17 cellular contexts compared by ENCODE assay signal in genomic region chr3:141020139-141020940, GRCh38. TPM values are rescaled to one million over a fixed set of nuclear protein-coding genes. Genes with fewer than 3 reads are reported as not detected.
A peak's percentile ranks its signal among the peaks of the same experiment; 100 is the strongest.
DNase-seq lines count a peak whose midpoint lies in the region; ATAC-seq and TF ChIP-seq lines count a peak whose summit lies in the region.
"Had no signal": no experiment of that assay in that cellular context is flagged by ENCODE, and none has a peak within 500 bp of the region (broad histone marks: within the 10 kb centered on the region; RNA-seq: fewer than 3 reads in every experiment).

No MANE protein-coding gene starts in this region.

- H3K4me3 ChIP-seq in NB4 (ENCODE audit: low read depth, low read length), result no peak overlapping the region
- H3K4me3 ChIP-seq in hepatocyte, result no peak overlapping the region
- H3K4me3 ChIP-seq: SK-N-MC had no signal

- POLR2A ChIA-PET in activated CD8-positive, alpha-beta T cell treated with anti-CD3 and anti-CD28 coated beads for 36 hours (lab: Charles Lee), result no interaction called here
- POLR2A ChIA-PET in activated CD8-positive, alpha-beta T cell treated with anti-CD3 and anti-CD28 coated beads, Interleukin-2, amount 10 ng/mL, durations not matched to agents 7 days and 5 days (lab: Charles Lee), result no interaction called here

- peak; percentile 88 for ATAC-seq in activated CD8-positive, alpha-beta T cell treated with anti-CD3 and anti-CD28 coated beads for 36 hours
- no peak for ATAC-seq in activated CD8-positive, alpha-beta T cell treated with anti-CD3 and anti-CD28 coated beads, Interleukin-2, amount 10 ng/mL, durations not matched to agents 7 days and 5 days
- ATAC-seq in central memory CD8-positive, alpha-beta T cell (replicated peaks; ENCODE audit: extremely low read depth, poor library complexity, severe bottlenecking), result no peak
- no peak for ATAC-seq in stimulated activated memory B cell treated with anti-CD40 and anti-IgM and Interleukin-4, amounts not matched to agents 10 μg/mL and 1 μg/mL and 100 μg/mL, for 72 hours

- H3K36me3 Mint-ChIP-seq in activated CD8-positive, alpha-beta T cell treated with anti-CD3 and anti-CD28 coated beads for 36 hours (ENCODE audit: low read depth), result no peaks in the 10 kb centered on the region
- peaks cover 3% of the 10 kb centered on the region for H3K36me3 Mint-ChIP-seq in activated CD8-positive, alpha-beta T cell treated with anti-CD3 and anti-CD28 coated beads, Interleukin-2, amount 10 ng/mL, durations not matched to agents 7 days and 5 days (ENCODE audit: low read depth)
- H3K36me3 Mint-ChIP-seq in central memory CD8-positive, alpha-beta T cell (ENCODE audit: insufficient read depth), result peaks cover 5% of the 10 kb centered on the region
- H3K36me3 Mint-ChIP-seq in stimulated activated memory B cell treated with anti-CD40 and anti-IgM and Interleukin-4, amounts not matched to agents 10 μg/mL and 1 μg/mL and 100 μg/mL, for 72 hours, result no peaks in the 10 kb centered on the region

- H3K27me3 Mint-ChIP-seq in activated CD8-positive, alpha-beta T cell treated with anti-CD3 and anti-CD28 coated beads for 36 hours, result no peaks in the 10 kb centered on the region
- peaks cover 19% of the 10 kb centered on the region for H3K27me3 Mint-ChIP-seq in activated CD8-positive, alpha-beta T cell treated with anti-CD3 and anti-CD28 coated beads, Interleukin-2, amount 10 ng/mL, durations not matched to agents 7 days and 5 days (ENCODE audit: low read depth)
- no peaks in the 10 kb centered on the region for H3K27me3 Mint-ChIP-seq in central memory CD8-positive, alpha-beta T cell
- peaks cover 8% of the 10 kb centered on the region for H3K27me3 Mint-ChIP-seq in stimulated activated memory B cell treated with anti-CD40 and anti-IgM and Interleukin-4, amounts not matched to agents 10 μg/mL and 1 μg/mL and 100 μg/mL, for 72 hours

- no peaks in the 10 kb centered on the region for H3K36me3 ChIP-seq in hepatocyte (replicated peaks; ENCODE audit: insufficient read depth, low read depth)

- no peak for TF ChIP-seq CTCF in activated CD8-positive, alpha-beta T cell treated with anti-CD3 and anti-CD28 coated beads for 36 hours (IDR thresholded peaks at IDR 0.05)
- TF ChIP-seq CTCF in NB4 (IDR thresholded peaks at IDR 0.05; ENCODE audit: low read depth, low read length) (no peak), hepatocyte (IDR thresholded peaks at IDR 0.05; ENCODE audit: poor library complexity) (no peak)

- peak overlapping the region; percentile 56 for H3K27ac Mint-ChIP-seq in activated CD8-positive, alpha-beta T cell treated with anti-CD3 and anti-CD28 coated beads for 36 hours
- H3K27ac Mint-ChIP-seq in activated CD8-positive, alpha-beta T cell treated with anti-CD3 and anti-CD28 coated beads, Interleukin-2, amount 10 ng/mL, durations not matched to agents 7 days and 5 days, result no peak overlapping the region
- peak overlapping the region; percentile 22 for H3K27ac Mint-ChIP-seq in central memory CD8-positive, alpha-beta T cell (ENCODE audit: low read depth)
- no peak overlapping the region for H3K27ac Mint-ChIP-seq in stimulated activated memory B cell treated with anti-CD40 and anti-IgM and Interleukin-4, amounts not matched to agents 10 μg/mL and 1 μg/mL and 100 μg/mL, for 72 hours

- CTCF ChIA-PET in activated CD8-positive, alpha-beta T cell treated with anti-CD3 and anti-CD28 coated beads for 36 hours (lab: Charles Lee), result interaction anchor here (0.9 to 1.8 kb wide), 2 partner anchors 14 to 171 kb away, joined by 3 read pairs; no protein-coding TSS in a partner anchor
- CTCF ChIA-PET in activated CD8-positive, alpha-beta T cell treated with anti-CD3 and anti-CD28 coated beads, Interleukin-2, amount 10 ng/mL, durations not matched to agents 7 days and 5 days (lab: Charles Lee), result interaction anchor here (1.3 kb wide), 2 partner anchors 8 to 10 kb away, joined by 3 read pairs; no protein-coding TSS in a partner anchor

- H3K4me2 ChIP-seq in hepatocyte, result no peak overlapping the region

- H2AFZ ChIP-seq in hepatocyte, result no peak overlapping the region

- H3K9me3 Mint-ChIP-seq in activated CD8-positive, alpha-beta T cell treated with anti-CD3 and anti-CD28 coated beads for 36 hours, result peaks cover 2% of the 10 kb centered on the region
- peaks cover 5% of the 10 kb centered on the region for H3K9me3 Mint-ChIP-seq in activated CD8-positive, alpha-beta T cell treated with anti-CD3 and anti-CD28 coated beads, Interleukin-2, amount 10 ng/mL, durations not matched to agents 7 days and 5 days (ENCODE audit: insufficient read depth)
- no peaks in the 10 kb centered on the region for H3K9me3 Mint-ChIP-seq in central memory CD8-positive, alpha-beta T cell
- H3K9me3 Mint-ChIP-seq in stimulated activated memory B cell treated with anti-CD40 and anti-IgM and Interleukin-4, amounts not matched to agents 10 μg/mL and 1 μg/mL and 100 μg/mL, for 72 hours, result peaks cover 4% of the 10 kb centered on the region

- no peaks in the 10 kb centered on the region for H3K9me3 ChIP-seq in hepatocyte (ENCODE audit: low read depth)

- WGBS in hepatocyte (ENCODE audit: low lambda C conversion rate, missing lambda C conversion rate), result 79% methylated on average over 6 of the region's 6 CpGs

- no peaks in the 10 kb centered on the region for H3K79me2 ChIP-seq in hepatocyte

- intact Hi-C loops in activated CD8-positive, alpha-beta T cell treated with anti-CD3 and anti-CD28 coated beads for 36 hours (cut with micrococcal nuclease), result no loop called here

- DNase-seq in activated CD8-positive, alpha-beta T cell treated with anti-CD3 and anti-CD28 coated beads for 36 hours, result peak; percentile 65
- DNase-seq in activated CD8-positive, alpha-beta T cell treated with anti-CD3 and anti-CD28 coated beads, Interleukin-2, amount 10 ng/mL, durations not matched to agents 7 days and 5 days, result no peak
- DNase-seq in NB4 (ENCODE audit: low read depth) (peak; percentile 11), NCI-H1436 treated with DMSO at 0.1 percent for 48 hours (lab: John Stamatoyannopoulos, UW) (no peak), hepatocyte (ENCODE audit: low spot score) (no peak)
- no peak for DNase-seq in central memory CD8-positive, alpha-beta T cell (ENCODE audit: low spot score in 2 of 2)
- peak; percentile 34 for DNase-seq in stimulated activated CD8-positive, alpha-beta memory T cell treated with anti-CD3 and anti-CD28 coated beads, Interleukin-4, amount 100 ng/mL, for 48 hours
- DNase-seq: ACHN; activated CD8-positive, alpha-beta memory T cell treated with anti-CD3 and anti-CD28 coated beads, Interleukin-2, amount 50 U/mL, for 4 hours; COR-L47; cortex of kidney; GF-D8; IMR-90; substantia nigra had no signal

- no peak overlapping the region for H3K4me3 Mint-ChIP-seq in activated CD8-positive, alpha-beta T cell treated with anti-CD3 and anti-CD28 coated beads for 36 hours
- no peak overlapping the region for H3K4me3 Mint-ChIP-seq in activated CD8-positive, alpha-beta T cell treated with anti-CD3 and anti-CD28 coated beads, Interleukin-2, amount 10 ng/mL, durations not matched to agents 7 days and 5 days
- no peak overlapping the region for H3K4me3 Mint-ChIP-seq in central memory CD8-positive, alpha-beta T cell
- H3K4me3 Mint-ChIP-seq in stimulated activated memory B cell treated with anti-CD40 and anti-IgM and Interleukin-4, amounts not matched to agents 10 μg/mL and 1 μg/mL and 100 μg/mL, for 72 hours, result no peak overlapping the region

- peaks cover 21% of the 10 kb centered on the region for H3K4me1 Mint-ChIP-seq in activated CD8-positive, alpha-beta T cell treated with anti-CD3 and anti-CD28 coated beads for 36 hours (ENCODE audit: low read depth)
- H3K4me1 Mint-ChIP-seq in activated CD8-positive, alpha-beta T cell treated with anti-CD3 and anti-CD28 coated beads, Interleukin-2, amount 10 ng/mL, durations not matched to agents 7 days and 5 days (ENCODE audit: low read depth), result peaks cover 31% of the 10 kb centered on the region
- peaks cover 21% of the 10 kb centered on the region for H3K4me1 Mint-ChIP-seq in central memory CD8-positive, alpha-beta T cell
- H3K4me1 Mint-ChIP-seq in stimulated activated memory B cell treated with anti-CD40 and anti-IgM and Interleukin-4, amounts not matched to agents 10 μg/mL and 1 μg/mL and 100 μg/mL, for 72 hours, result peaks cover 6% of the 10 kb centered on the region

- H4K20me1 ChIP-seq in hepatocyte (ENCODE audit: insufficient read depth, poor library complexity, severe bottlenecking), result no peaks in the 10 kb centered on the region

- H3K4me1 ChIP-seq in hepatocyte (ENCODE audit: insufficient read depth), result no peaks in the 10 kb centered on the region

- no peaks in the 10 kb centered on the region for H3K27me3 ChIP-seq in hepatocyte

- H3K9me2 ChIP-seq in hepatocyte (replicated peaks; ENCODE audit: insufficient read depth), result no peaks in the 10 kb centered on the region

- no peak for TF ChIP-seq POLR2A in NB4 (IDR thresholded peaks at IDR 0.05; ENCODE audit: extremely low read depth, insufficient read length)

- H3K27ac ChIP-seq in hepatocyte, result no peak overlapping the region
- H3K27ac ChIP-seq: SK-N-MC, VCaP had no signal

RNA-seq across cellular contexts. Expression of gene SPSB4, which starts 30.8 kb away (rescaled TPM):
- not detected for total RNA-seq in activated CD8-positive, alpha-beta T cell treated with anti-CD3 and anti-CD28 coated beads for 36 hours
- not detected for total RNA-seq in activated CD8-positive, alpha-beta T cell treated with anti-CD3 and anti-CD28 coated beads, Interleukin-2, amount 10 ng/mL, durations not matched to agents 7 days and 5 days
- total RNA-seq in hepatocyte, result 1.3 TPM in 2 replicates
- polyA plus RNA-seq in hepatocyte, result 1.0 and 2.8 TPM in 2 replicates
- total RNA-seq: IMR-90 had no signal
- polyA plus RNA-seq: IMR-90 had no signal

Comparison
In these comparisons a context has a peak if more than half of its experiments do, and no peak if none do; other contexts are left out.
1. DNase-seq: peak in activated CD8-positive, alpha-beta T cell treated with anti-CD3 and anti-CD28 coated beads for 36 hours (single experiment), NB4 (single experiment) and stimulated activated CD8-positive, alpha-beta memory T cell treated with anti-CD3 and anti-CD28 coated beads, Interleukin-4, amount 100 ng/mL, for 48 hours (single experiment); none in activated CD8-positive, alpha-beta T cell treated with anti-CD3 and anti-CD28 coated beads, Interleukin-2, amount 10 ng/mL, durations not matched to agents 7 days and 5 days (single experiment), central memory CD8-positive, alpha-beta T cell (0 of 2), NCI-H1436 treated with DMSO at 0.1 percent for 48 hours (single experiment) and hepatocyte (single experiment).
2. H3K27ac Mint-ChIP-seq: peak in activated CD8-positive, alpha-beta T cell treated with anti-CD3 and anti-CD28 coated beads for 36 hours (single experiment) and central memory CD8-positive, alpha-beta T cell (single experiment); none in activated CD8-positive, alpha-beta T cell treated with anti-CD3 and anti-CD28 coated beads, Interleukin-2, amount 10 ng/mL, durations not matched to agents 7 days and 5 days (single experiment) and stimulated activated memory B cell treated with anti-CD40 and anti-IgM and Interleukin-4, amounts not matched to agents 10 μg/mL and 1 μg/mL and 100 μg/mL, for 72 hours (single experiment).